ENCODE assay signal across 28 cellular contexts in genomic region chr18:62992877-62993365, GRCh38.
"Had no signal": no experiment of that assay in that cellular context is flagged by ENCODE, and none has a peak within 500 bp of the region (broad histone marks: within the 10 kb centered on the region; RNA-seq: fewer than 3 reads in every experiment).

No MANE protein-coding gene starts in this region.

- H3K27ac ChIP-seq: dorsolateral prefrontal cortex, esophagus muscularis mucosa, foreskin keratinocyte, gastroesophageal sphincter, heart left ventricle, hepatocyte, prostate gland, right atrium auricular region, testis, tibial artery, upper lobe of right lung, vagina had no signal

- H3K4me2 ChIP-seq: hepatocyte had no signal

- H3K9me3 Mint-ChIP-seq: memory B cell; naive thymus-derived CD4-positive, alpha-beta T cell; nephron progenitor cell; stimulated activated memory B cell treated with anti-CD40 and anti-IgM and Interleukin-4, amounts not matched to agents 10 μg/mL and 1 μg/mL and 100 μg/mL, for 72 hours had no signal

- H3K27me3 ChIP-seq: esophagus muscularis mucosa, hepatocyte, right atrium auricular region, testis, upper lobe of right lung, vagina had no signal

- H3K27ac Mint-ChIP-seq: memory B cell; naive thymus-derived CD4-positive, alpha-beta T cell; stimulated activated memory B cell treated with anti-CD40 and anti-IgM and Interleukin-4, amounts not matched to agents 10 μg/mL and 1 μg/mL and 100 μg/mL, for 72 hours had no signal

- H3K4me1 ChIP-seq: foreskin keratinocyte, gastroesophageal sphincter, heart left ventricle, prostate gland, right atrium auricular region, testis, tibial artery, upper lobe of right lung had no signal

- H3K79me2 ChIP-seq: hepatocyte had no signal

- ATAC-seq: foreskin keratinocyte; gastroesophageal sphincter; heart left ventricle; left lobe of liver; mucosa of descending colon; naive thymus-derived CD4-positive, alpha-beta T cell; sciatic nerve; stimulated activated memory B cell treated with anti-CD40 and anti-IgM and Interleukin-4, amounts not matched to agents 10 μg/mL and 1 μg/mL and 100 μg/mL, for 72 hours; stimulated activated naive CD8-positive, alpha-beta T cell treated with anti-CD3 and anti-CD28 coated beads, Interleukin-15, Interleukin-2, amounts not matched to agents 100 U/mL and 50 U/mL, for 24 hours; upper lobe of right lung had no signal

- H3K4me3 Mint-ChIP-seq: memory B cell; naive thymus-derived CD4-positive, alpha-beta T cell; nephron progenitor cell; stimulated activated memory B cell treated with anti-CD40 and anti-IgM and Interleukin-4, amounts not matched to agents 10 μg/mL and 1 μg/mL and 100 μg/mL, for 72 hours had no signal

- H3K9me3 ChIP-seq: esophagus muscularis mucosa, gastroesophageal sphincter, heart left ventricle, mucosa of descending colon, prostate gland, right atrium auricular region, testis, tibial artery, upper lobe of right lung, vagina had no signal

- H3K36me3 ChIP-seq: esophagus muscularis mucosa, gastroesophageal sphincter, heart left ventricle, prostate gland, right atrium auricular region, tibial artery, upper lobe of right lung, vagina had no signal

- H3K4me1 Mint-ChIP-seq: memory B cell; naive thymus-derived CD4-positive, alpha-beta T cell had no signal

- H2AFZ ChIP-seq: hepatocyte had no signal

- DNase-seq: dorsolateral prefrontal cortex; effector CD4-positive, alpha-beta T cell; foreskin keratinocyte; heart left ventricle; kidney; mucosa of descending colon; naive thymus-derived CD4-positive, alpha-beta T cell; nephron progenitor cell; nucleus accumbens; stimulated activated CD4-positive, alpha-beta T cell treated with anti-CD3 and anti-CD28 coated beads, Interleukin-4, amount 100 ng/mL, for 4 hours; stimulated activated naive CD8-positive, alpha-beta T cell treated with anti-CD3 and anti-CD28 coated beads, Interleukin-15, Interleukin-2, amounts not matched to agents 100 U/mL and 50 U/mL, for 24 hours; substantia nigra; testis; tibial artery; upper lobe of right lung had no signal

- FAIRE-seq: colon, endothelial cell of umbilical vein, kidney had no signal

- H3K36me3 Mint-ChIP-seq: memory B cell; naive thymus-derived CD4-positive, alpha-beta T cell; stimulated activated memory B cell treated with anti-CD40 and anti-IgM and Interleukin-4, amounts not matched to agents 10 μg/mL and 1 μg/mL and 100 μg/mL, for 72 hours had no signal

- H3K4me3 ChIP-seq: dorsolateral prefrontal cortex, esophagus muscularis mucosa, gastroesophageal sphincter, heart left ventricle, hepatocyte, lung, mucosa of descending colon, prostate gland, right atrium auricular region, tibial artery, upper lobe of right lung, vagina had no signal
